In the genomic region with DNA sequence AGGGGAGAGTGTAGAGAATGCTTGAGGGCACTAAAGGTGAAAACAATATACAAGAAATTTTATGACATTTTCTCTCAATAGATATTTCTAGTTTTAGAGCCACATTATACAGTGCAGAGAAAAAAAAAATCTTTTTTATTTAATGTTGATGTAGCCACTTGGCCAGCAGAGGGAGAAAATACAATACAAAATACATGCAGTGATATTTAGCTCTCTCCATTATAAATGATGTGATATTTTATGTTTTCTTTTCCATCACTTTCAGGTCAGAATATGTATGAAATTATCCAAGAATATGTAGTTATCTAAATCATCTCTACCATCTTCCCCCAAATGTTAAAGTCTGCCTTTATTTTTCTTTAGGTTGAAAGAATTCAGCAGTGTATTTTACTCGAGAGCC, we compare ENCODE assay signal across 10 cellular contexts.
DNase-seq lines count a peak whose midpoint lies in the region; ATAC-seq, FAIRE-seq and TF ChIP-seq lines count a peak whose summit lies in the region.
"Had no signal": no experiment of that assay in that cellular context is flagged by ENCODE, and none has a peak within 500 bp of the region (broad histone marks: within the 10 kb centered on the region; RNA-seq: fewer than 3 reads in every experiment).

No MANE protein-coding gene starts in this region.

- H3K4me3 ChIP-seq in bronchial epithelial cell (ENCODE audit: low read depth, low read length) (no peak overlapping the region), pancreas (no peak overlapping the region)

- H3K9me3 ChIP-seq in pancreas = no peaks in the 10 kb centered on the region

- ATAC-seq in pancreas (peak in 1 of 4 donors; percentile 63), HG03565 (IDR thresholded peaks at IDR 0.05; ENCODE audit: unreplicated experiment) (no peak), GM18502 (IDR thresholded peaks at IDR 0.05; ENCODE audit: poor library complexity, unreplicated experiment) (no peak), left colon (no peak)

- DNase-seq in NCI-H345 treated with DMSO at 0.1 percent for 48 hours (lab: John Stamatoyannopoulos, UW; ENCODE audit: unreplicated experiment) = peak; percentile 6
- no peak for DNase-seq in NCI-H345 (lab: John Stamatoyannopoulos, UW)
- DNase-seq in NCI-H1694 (lab: John Stamatoyannopoulos, UW) = peak; percentile 64
- peak; percentile 5 for DNase-seq in bronchial epithelial cell (ENCODE audit: low read depth)
- no peak for DNase-seq in pancreas
- DNase-seq in left colon = no peak
- DNase-seq: activated CD4-positive, alpha-beta T cell treated with anti-CD3 and anti-CD28 coated beads, Interleukin-2, amount 10 ng/mL, durations not matched to agents 7 days and 5 days had no signal

- H3K27ac ChIP-seq in pancreas = no peak overlapping the region

- no peak for TF ChIP-seq CTCF in bronchial epithelial cell (IDR thresholded peaks at IDR 0.05; ENCODE audit: insufficient read depth, low read length, severe bottlenecking)
- TF ChIP-seq CTCF in pancreas (IDR thresholded peaks at IDR 0.05) = peak in 3 of 4 donors; percentile 17 to 28 (median 20)

- H3K27me3 ChIP-seq in bronchial epithelial cell (ENCODE audit: control insufficient read depth, insufficient read depth, low read length) = no peaks in the 10 kb centered on the region
- H3K27me3 ChIP-seq in pancreas = no peaks in the 10 kb centered on the region

- WGBS in pancreas, 2 donors = 64 to 80% methylated on average over 1 of the region's 1 CpG

- no peaks in the 10 kb centered on the region for H3K4me1 ChIP-seq in pancreas

- no peaks in the 10 kb centered on the region for H3K36me3 ChIP-seq in bronchial epithelial cell (ENCODE audit: control insufficient read depth, insufficient read depth, low read length)
- H3K36me3 ChIP-seq in pancreas = no peaks in the 10 kb centered on the region

- intact Hi-C loops in pancreas (cut with DNase I) = no loop called here
- intact Hi-C loops in left colon (cut with DNase I, micrococcal nuclease) = no loop called here

- no peak for FAIRE-seq in bronchial epithelial cell (lab: Jason Lieb, UNC)
- FAIRE-seq in pancreas (lab: Jason Lieb, UNC) = peak; percentile 9
- FAIRE-seq: endothelial cell of umbilical vein had no signal

Comparison
In these comparisons a context has a peak if more than half of its experiments do, and no peak if none do; other contexts are left out.
1. DNase-seq: peak in NCI-H345 treated with DMSO at 0.1 percent for 48 hours (single experiment), NCI-H1694 (single experiment) and bronchial epithelial cell (single experiment); none in NCI-H345 (single experiment), pancreas (0 of 6) and left colon (0 of 2).